In the genomic region with DNA sequence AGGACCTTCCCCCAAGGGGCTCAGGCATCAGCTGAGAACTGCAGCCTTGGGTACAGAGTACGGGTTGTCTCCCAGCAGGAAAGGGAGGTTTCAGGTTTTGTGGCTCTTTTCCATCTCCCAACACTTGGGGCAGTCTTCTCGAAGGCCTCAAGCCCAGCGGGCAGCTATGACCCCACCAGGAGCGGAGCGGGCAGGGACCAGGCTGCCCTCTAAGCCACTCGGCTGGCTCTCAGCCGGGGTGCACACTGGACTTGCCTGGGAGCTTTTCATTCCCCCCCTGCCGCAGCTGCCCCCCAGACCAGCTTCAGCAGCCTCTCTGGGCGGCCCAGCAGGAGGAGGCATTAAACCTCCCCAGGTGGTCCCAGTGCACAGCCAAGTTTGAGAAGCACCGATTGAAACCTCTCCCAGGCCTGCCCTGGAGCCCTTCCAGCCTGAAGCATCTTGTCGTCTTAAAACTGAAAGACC, we compare ENCODE assay signal across 15 cellular contexts. TPM values are rescaled to one million over a fixed set of nuclear protein-coding genes. Genes with fewer than 3 reads are reported as not detected.
DNase-seq lines count a peak whose midpoint lies in the region; TF ChIP-seq lines count a peak whose summit lies in the region.
"Had no signal": no experiment of that assay in that cellular context is flagged by ENCODE, and none has a peak within 500 bp of the region (broad histone marks: within the 10 kb centered on the region; RNA-seq: fewer than 3 reads in every experiment).

No MANE protein-coding gene starts in this region.

- H3K4me3 ChIP-seq in NT2/D1 (ENCODE audit: insufficient read length, low read depth) (no peak overlapping the region), endodermal cell (ENCODE audit: low read length) (no peak overlapping the region)
- H3K4me3 ChIP-seq: suprapubic skin had no signal

- peak; percentile 68 for TF ChIP-seq CTCF in endodermal cell (conservative IDR thresholded peaks at IDR 0.05)
- peak; percentile 33 for TF ChIP-seq CTCF in neural crest cell (conservative IDR thresholded peaks at IDR 0.05)

- no peak overlapping the region for H3K27ac ChIP-seq in endodermal cell (ENCODE audit: low read depth, low read length)
- H3K27ac ChIP-seq: HL-60, suprapubic skin had no signal

- H3K9ac ChIP-seq in NT2/D1 (ENCODE audit: insufficient read length, low read depth), result peak overlapping the region; percentile 29
- no peak overlapping the region for H3K9ac ChIP-seq in endodermal cell (ENCODE audit: extremely low read depth, low read length, poor library complexity, severe bottlenecking)

- DNase-seq in COLO829 (ENCODE audit: low spot score) (peak; percentile 46), NT2/D1 (ENCODE audit: low read depth, low spot score) (no peak), endodermal cell (peak; percentile 74), neural crest cell (ENCODE audit: low read depth, low spot score) (no peak), Kasumi-1 (lab: John Stamatoyannopoulos, UW) (no peak), COLO668 (lab: John Stamatoyannopoulos, UW; ENCODE audit: unreplicated experiment) (no peak), activated gamma-delta T cell treated with Interleukin-2 at 50 U/mL for 16 hours (no peak), UCSD-AML1 (lab: John Stamatoyannopoulos, UW; ENCODE audit: unreplicated experiment) (no peak)
- DNase-seq: activated CD8-positive, alpha-beta T cell treated with anti-CD3 and anti-CD28 coated beads for 36 hours; amniotic stem cell; DMS153; NCI-H187 treated with DMSO at 0.1 percent for 48 hours; stimulated activated CD4-positive, alpha-beta T cell treated with anti-CD3 and anti-CD28 coated beads, Interleukin-2, amount 100 ng/mL, for 24 hours had no signal

- no peak overlapping the region for H3K4me3 Mint-ChIP-seq in endodermal cell
- H3K4me3 Mint-ChIP-seq in neural crest cell, result peak overlapping the region; percentile 27
- H3K4me3 Mint-ChIP-seq: activated CD8-positive, alpha-beta T cell treated with anti-CD3 and anti-CD28 coated beads for 36 hours had no signal

- H3K4me1 ChIP-seq in NT2/D1 (ENCODE audit: insufficient read depth, insufficient read length) (peaks cover 27% of the 10 kb centered on the region), endodermal cell (ENCODE audit: control insufficient read depth, insufficient read depth, low read length) (peaks cover 22% of the 10 kb centered on the region)
- H3K4me1 ChIP-seq: suprapubic skin had no signal

- H3K27me3 Mint-ChIP-seq in endodermal cell (ENCODE audit: insufficient read depth) (peaks cover 2% of the 10 kb centered on the region), neural crest cell (ENCODE audit: low read depth) (no peaks in the 10 kb centered on the region)

- H3K9me3 ChIP-seq in NT2/D1 (ENCODE audit: insufficient read depth, low read length) (no peaks in the 10 kb centered on the region), endodermal cell (ENCODE audit: control insufficient read depth, low read length) (no peaks in the 10 kb centered on the region)
- H3K9me3 ChIP-seq: suprapubic skin had no signal

- 51 to 57% methylated on average over 7 to 11 of the region's 11 CpGs for WGBS in endodermal cell (ENCODE audit: insufficient coverage in 1 of 2, insufficient read length in 1 of 2), 2 experiments

- no peaks in the 10 kb centered on the region for H3K36me3 ChIP-seq in NT2/D1 (ENCODE audit: insufficient read depth, insufficient read length, low read length)
- no peaks in the 10 kb centered on the region for H3K36me3 ChIP-seq in endodermal cell (ENCODE audit: control insufficient read depth, insufficient read depth, low read length)
- H3K36me3 ChIP-seq: suprapubic skin had no signal

- no peak overlapping the region for H3K27ac Mint-ChIP-seq in endodermal cell
- no peak overlapping the region for H3K27ac Mint-ChIP-seq in neural crest cell (ENCODE audit: unreplicated experiment)
- H3K27ac Mint-ChIP-seq: activated CD8-positive, alpha-beta T cell treated with anti-CD3 and anti-CD28 coated beads for 36 hours had no signal

- no peaks in the 10 kb centered on the region for H3K27me3 ChIP-seq in NT2/D1 (ENCODE audit: insufficient read depth, insufficient read length)
- H3K27me3 ChIP-seq in endodermal cell (ENCODE audit: control insufficient read depth, insufficient read depth, low read length, poor library complexity, severe bottlenecking), result no peaks in the 10 kb centered on the region

- H3K4me1 Mint-ChIP-seq in endodermal cell (peaks cover 43% of the 10 kb centered on the region), neural crest cell (peaks cover 56% of the 10 kb centered on the region)

- H3K36me3 Mint-ChIP-seq in endodermal cell (ENCODE audit: low read depth) (peaks cover 2% of the 10 kb centered on the region), neural crest cell (ENCODE audit: low read depth) (no peaks in the 10 kb centered on the region)

- H3K9me3 Mint-ChIP-seq in endodermal cell (no peaks in the 10 kb centered on the region), neural crest cell (no peaks in the 10 kb centered on the region)
- H3K9me3 Mint-ChIP-seq: activated CD8-positive, alpha-beta T cell treated with anti-CD3 and anti-CD28 coated beads for 36 hours had no signal

RNA-seq across cellular contexts. Expression of a gene that starts 20.8 kb away (rescaled TPM):
- total RNA-seq in endodermal cell (1 to 10 TPM; 1.3 TPM), neural crest cell (2.4 and 3.6 TPM in 2 replicates)
- 2.8 TPM for polyA plus RNA-seq in endodermal cell (2013, experiment 1 of 2)
- polyA plus RNA-seq in endodermal cell (2013, experiment 2 of 2), result 2.3 TPM

Comparison
In these comparisons a context has a peak if more than half of its experiments do, and no peak if none do; other contexts are left out.
1. DNase-seq: peak in COLO829 (single experiment) and endodermal cell (single experiment); none in NT2/D1 (single experiment), neural crest cell (single experiment), Kasumi-1 (0 of 2), COLO668 (single experiment), activated gamma-delta T cell treated with Interleukin-2 at 50 U/mL for 16 hours (single experiment) and UCSD-AML1 (single experiment).